10 cellular contexts compared by ENCODE assay signal in the genomic region with DNA sequence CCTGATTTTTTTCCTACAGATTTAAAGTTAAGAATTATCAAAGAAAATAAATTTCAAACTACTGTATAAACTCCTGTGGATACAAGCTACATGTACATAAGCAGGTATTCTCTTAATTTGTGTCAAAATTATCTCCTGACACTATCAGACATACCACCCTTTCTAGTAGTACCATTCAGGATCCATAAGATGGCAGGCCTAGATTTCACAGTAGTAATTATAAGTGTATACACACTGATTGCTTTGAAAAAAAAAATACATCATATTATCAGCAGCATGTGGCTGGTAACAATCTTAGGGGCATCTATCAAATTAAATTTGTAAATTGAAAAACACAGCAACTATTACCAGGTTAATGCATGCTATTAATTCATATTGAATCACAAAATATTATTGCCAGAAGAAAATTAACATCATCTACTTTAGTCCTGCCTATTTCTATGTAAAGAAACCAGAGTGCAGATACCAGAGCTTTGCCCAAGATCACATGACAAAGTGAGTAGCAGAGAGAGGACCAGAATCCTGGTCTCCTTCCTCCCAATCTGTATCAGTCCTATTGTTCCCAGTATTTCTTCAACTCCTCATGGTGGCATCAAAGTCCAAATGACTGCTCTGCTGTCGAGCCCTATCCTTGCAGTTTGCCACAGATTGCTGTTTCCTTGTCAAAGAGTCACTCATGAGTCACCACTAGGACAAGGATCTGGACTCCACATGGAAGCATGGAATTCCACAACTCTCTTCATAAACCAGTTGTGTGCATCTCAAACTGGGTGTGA. TPM values are rescaled to one million over a fixed set of nuclear protein-coding genes. Genes with fewer than 3 reads are reported as not detected.
DNase-seq lines count a peak whose midpoint lies in the region; ATAC-seq and TF ChIP-seq lines count a peak whose summit lies in the region.
"Had no signal": no experiment of that assay in that cellular context is flagged by ENCODE, and none has a peak within 500 bp of the region (broad histone marks: within the 10 kb centered on the region; RNA-seq: fewer than 3 reads in every experiment).

No MANE protein-coding gene starts in this region.

- H3K27ac ChIP-seq in breast epithelium (no peak overlapping the region), substantia nigra (ENCODE audit: low read depth, low read length, poor library complexity, severe bottlenecking) (peak overlapping the region; percentile 19)
- H3K27ac ChIP-seq: prostate gland had no signal

- H3K9me3 ChIP-seq in breast epithelium = no peaks in the 10 kb centered on the region
- H3K9me3 ChIP-seq: prostate gland had no signal

- TF ChIP-seq CTCF in MCF 10A (IDR thresholded peaks at IDR 0.05; ENCODE audit: unreplicated experiment) = peak; percentile 12
- no peak for TF ChIP-seq CTCF in breast epithelium (IDR thresholded peaks at IDR 0.05)

- H3K27ac Mint-ChIP-seq in MCF 10A (ENCODE audit: low read depth, unreplicated experiment) = no peak overlapping the region
- no peak overlapping the region for H3K27ac Mint-ChIP-seq in activated CD4-positive, alpha-beta T cell treated with anti-CD3 and anti-CD28 coated beads, Interleukin-2, amount 10 ng/mL, durations not matched to agents 24 days and 14 days
- H3K27ac Mint-ChIP-seq: WTC11 had no signal

- DNase-seq in MCF 10A (ENCODE audit: unreplicated experiment) = peak; percentile 21
- no peak for DNase-seq in breast epithelium (ENCODE audit: low spot score in 2 of 2)
- DNase-seq in RPMI7951 (ENCODE audit: low read depth) = peak; percentile 70
- DNase-seq in foreskin melanocyte = peak; percentile 11
- peak in 19 of 49 donors; percentile 2 to 71 (median 11) for DNase-seq in substantia nigra (lab: John Stamatoyannopoulos, UW)
- no peak for DNase-seq in activated CD4-positive, alpha-beta T cell treated with anti-CD3 and anti-CD28 coated beads, Interleukin-2, amount 10 ng/mL, durations not matched to agents 24 days and 14 days
- DNase-seq in COLO829 (ENCODE audit: low spot score) = no peak

- POLR2A ChIA-PET in MCF 10A (lab: Yijun Ruan, JAX) = interaction anchor here (0.6 to 0.9 kb wide), 2 partner anchors 27 to 1563 kb away, joined by 3 to 6 read pairs; no protein-coding TSS in a partner anchor

- H3K27me3 ChIP-seq in breast epithelium = no peaks in the 10 kb centered on the region

- H3K4me3 ChIP-seq in breast epithelium = no peak overlapping the region
- H3K4me3 ChIP-seq: prostate gland had no signal

- BruUV-seq in MCF 10A (replicated peaks; lab: Mats Ljungman, UMichigan) = no TSS peak

- H3K4me3 Mint-ChIP-seq in MCF 10A (ENCODE audit: unreplicated experiment) = no peak overlapping the region
- H3K4me3 Mint-ChIP-seq in activated CD4-positive, alpha-beta T cell treated with anti-CD3 and anti-CD28 coated beads, Interleukin-2, amount 10 ng/mL, durations not matched to agents 24 days and 14 days = no peak overlapping the region
- H3K4me3 Mint-ChIP-seq: WTC11 had no signal

- no peak for ATAC-seq in GM21737 (IDR thresholded peaks at IDR 0.05; ENCODE audit: unreplicated experiment)
- ATAC-seq: WTC11 had no signal

- no peaks in the 10 kb centered on the region for H3K9me3 Mint-ChIP-seq in MCF 10A (ENCODE audit: unreplicated experiment)
- no peaks in the 10 kb centered on the region for H3K9me3 Mint-ChIP-seq in activated CD4-positive, alpha-beta T cell treated with anti-CD3 and anti-CD28 coated beads, Interleukin-2, amount 10 ng/mL, durations not matched to agents 24 days and 14 days
- H3K9me3 Mint-ChIP-seq: WTC11 had no signal

- TF ChIP-seq POLR2A in breast epithelium (IDR thresholded peaks at IDR 0.05) = no peak

- no peaks in the 10 kb centered on the region for H3K36me3 ChIP-seq in breast epithelium
- H3K36me3 ChIP-seq: prostate gland had no signal

- CTCF ChIA-PET in MCF 10A (lab: Yijun Ruan, JAX) = interaction anchor here (0.6 to 1.6 kb wide), 7 partner anchors 20 to 1878 kb away, joined by 3 to 6 read pairs (median 3); no protein-coding TSS in a partner anchor

- H3K36me3 Mint-ChIP-seq in MCF 10A (ENCODE audit: insufficient read depth, unreplicated experiment) = no peaks in the 10 kb centered on the region
- no peaks in the 10 kb centered on the region for H3K36me3 Mint-ChIP-seq in activated CD4-positive, alpha-beta T cell treated with anti-CD3 and anti-CD28 coated beads, Interleukin-2, amount 10 ng/mL, durations not matched to agents 24 days and 14 days (ENCODE audit: low read depth)
- H3K36me3 Mint-ChIP-seq: WTC11 had no signal

- no peaks in the 10 kb centered on the region for H3K4me1 Mint-ChIP-seq in MCF 10A (ENCODE audit: insufficient read depth, unreplicated experiment)
- no peaks in the 10 kb centered on the region for H3K4me1 Mint-ChIP-seq in activated CD4-positive, alpha-beta T cell treated with anti-CD3 and anti-CD28 coated beads, Interleukin-2, amount 10 ng/mL, durations not matched to agents 24 days and 14 days
- H3K4me1 Mint-ChIP-seq: WTC11 had no signal

- H3K27me3 Mint-ChIP-seq in MCF 10A (ENCODE audit: insufficient read depth, unreplicated experiment) = no peaks in the 10 kb centered on the region
- peaks cover 16% of the 10 kb centered on the region for H3K27me3 Mint-ChIP-seq in activated CD4-positive, alpha-beta T cell treated with anti-CD3 and anti-CD28 coated beads, Interleukin-2, amount 10 ng/mL, durations not matched to agents 24 days and 14 days

- intact Hi-C loops in MCF 10A (cut with micrococcal nuclease) (loop anchor here (1.0 kb wide), 1 partner anchor 328 kb away; no protein-coding TSS in a partner anchor), breast epithelium (cut with DNase I; ENCODE audit: low total_unique reads) (no loop called here)
- intact Hi-C loops in activated CD4-positive, alpha-beta T cell treated with anti-CD3 and anti-CD28 coated beads, Interleukin-2, amount 10 ng/mL, durations not matched to agents 24 days and 14 days (cut with micrococcal nuclease) = loop anchor here (1.0 to 5.0 kb wide), 2 partner anchors 148 to 327 kb away; no protein-coding TSS in a partner anchor

- no peaks in the 10 kb centered on the region for H3K4me1 ChIP-seq in breast epithelium
- H3K4me1 ChIP-seq: prostate gland had no signal

RNA-seq across cellular contexts. Expression of a gene that starts 27.7 kb away (rescaled TPM):
- total RNA-seq in MCF 10A (2022) (122 and 140 TPM in 2 replicates), breast epithelium (100 to 1,000 TPM; 186 to 332 (median 237) TPM)
- total RNA-seq in RPMI7951 (2014; rRNA removed; shearing (Covaris generic)) = 269 and 327 TPM in 2 replicates
- total RNA-seq in activated CD4-positive, alpha-beta T cell treated with anti-CD3 and anti-CD28 coated beads, Interleukin-2, amount 10 ng/mL, durations not matched to agents 24 days and 14 days = 471 and 482 TPM in 2 replicates

RNA-seq across cellular contexts. Expression of a gene that starts 37.4 kb away (rescaled TPM):
- total RNA-seq in MCF 10A (2022) = 16.5 and 18.4 TPM in 2 replicates
- total RNA-seq in breast epithelium = 10 to 100 TPM in 2 of 3 donors, 1 to 10 TPM in 1; 9.3 to 19.8 (median 19.7) TPM
- total RNA-seq in RPMI7951 (2014; rRNA removed; shearing (Covaris generic)) = 5.0 and 5.2 TPM in 2 replicates
- 22.1 and 22.8 TPM in 2 replicates for total RNA-seq in activated CD4-positive, alpha-beta T cell treated with anti-CD3 and anti-CD28 coated beads, Interleukin-2, amount 10 ng/mL, durations not matched to agents 24 days and 14 days

Comparison
In these comparisons a context has a peak if more than half of its experiments do, and no peak if none do; other contexts are left out.
1. DNase-seq: peak in MCF 10A (single experiment), RPMI7951 (single experiment) and foreskin melanocyte (single experiment); none in breast epithelium (0 of 2), activated CD4-positive, alpha-beta T cell treated with anti-CD3 and anti-CD28 coated beads, Interleukin-2, amount 10 ng/mL, durations not matched to agents 24 days and 14 days (single experiment) and COLO829 (single experiment).